8 cellular contexts compared by ENCODE assay signal in genomic region chr1:161069731-161070270, GRCh38. TPM values are rescaled to one million over a fixed set of nuclear protein-coding genes. Genes with fewer than 3 reads are reported as not detected.
A peak's percentile ranks its signal among the peaks of the same experiment; 100 is the strongest.
DNase-seq lines count a peak whose midpoint lies in the region; ATAC-seq lines count a peak whose summit lies in the region.

Gene ARHGAP30, minus strand, starts transcription at chr1:161069891. Its CDS starts 267 bp downstream, at chr1:161069624.

- intact Hi-C loops in head of caudate nucleus (cut with DNase I) = no loop called here

- DNase-seq in CD1c-positive myeloid dendritic cell (ENCODE audit: extremely low spot score) (peak; percentile 86), Karpas-422 (peak; percentile 96), head of caudate nucleus (peak; percentile 7 to 79 (median 46)), amniotic stem cell (lab: John Stamatoyannopoulos, UW) (no peak), NCI-H1694 treated with DMSO at 0.1 percent for 48 hours (lab: John Stamatoyannopoulos, UW) (no peak)
- peak; percentile 81 to 82 for DNase-seq in stimulated activated CD4-positive, alpha-beta T cell treated with anti-CD3 and anti-CD28 coated beads, Interleukin-15, amount 100 ng/mL, for 48 hours (ENCODE audit: low read depth in 2 of 2)

- H4K20me1 ChIP-seq in Karpas-422 (ENCODE audit: insufficient read depth, low read depth, low read length) = no peaks in the 10 kb centered on the region; the same call in 1 of the 2 replicates

- ATAC-seq in GM21423 (IDR thresholded peaks at IDR 0.05; ENCODE audit: unreplicated experiment) = peak; percentile 80

- H3K79me2 ChIP-seq in Karpas-422 (ENCODE audit: low read length) = peaks cover 48% of the 10 kb centered on the region

- H3K27ac ChIP-seq in Karpas-422 (ENCODE audit: low read length) = peak within 1 kb of the TSS; percentile 94

- peak within 1 kb of the TSS; percentile 98 for H3K4me2 ChIP-seq in Karpas-422 (ENCODE audit: low read depth, low read length, poor library complexity, severe bottlenecking)

- peaks cover 6% of the 10 kb centered on the region; the same call in 1 of the 2 replicates for H3K36me3 ChIP-seq in Karpas-422 (ENCODE audit: insufficient read depth, low read length)

- H3K4me3 ChIP-seq in Karpas-422 (ENCODE audit: low read length) = peak within 1 kb of the TSS; percentile 97

- H3K4me1 ChIP-seq in Karpas-422 (ENCODE audit: low read length) = peaks cover 30% of the 10 kb centered on the region

- peak within 1 kb of the TSS; percentile 99 for H3K9ac ChIP-seq in Karpas-422 (ENCODE audit: low read length)

- POLR2A ChIA-PET in activated CD8-positive, alpha-beta memory T cell treated with anti-CD3 and anti-CD28 coated beads for 36 hours (lab: Charles Lee) = interaction anchor here (0.6 to 3.9 kb wide), 11 partner anchors 9 to 63 kb away, joined by 3 to 45 read pairs (median 4); partner anchors contain the start of genes F11R, KLHDC9, NIT1 and PFDN2

- H3K27me3 ChIP-seq in Karpas-422 (ENCODE audit: low read length) = no peaks in the 10 kb centered on the region

- no peaks in the 10 kb centered on the region for H3K9me3 ChIP-seq in Karpas-422 (ENCODE audit: low read length)

- H2AFZ ChIP-seq in Karpas-422 (ENCODE audit: low read length) = peak within 1 kb of the TSS; percentile 87; the same call in 1 of the 2 replicates

- H3K9me2 ChIP-seq in Karpas-422 (replicated peaks; ENCODE audit: insufficient read depth, low read length) = no peaks in the 10 kb centered on the region

- CTCF ChIA-PET in activated CD8-positive, alpha-beta memory T cell treated with anti-CD3 and anti-CD28 coated beads for 36 hours (lab: Charles Lee) = interaction anchor here (0.9 to 5.3 kb wide), 10 partner anchors 9 to 64 kb away, joined by 3 to 42 read pairs (median 6); partner anchors contain the start of genes KLHDC9, NIT1, PFDN2 and USF1

RNA-seq across cellular contexts. Expression of gene ARHGAP30, which starts in this region (rescaled TPM):
- total RNA-seq in Karpas-422 (2014; rRNA removed; shearing (Covaris generic); ENCODE audit: low replicate concordance) = 36.5 and 59.6 TPM in 2 replicates
- 100 to 1,000 TPM; 149 TPM for total RNA-seq in activated CD8-positive, alpha-beta memory T cell treated with anti-CD3 and anti-CD28 coated beads for 36 hours

Comparison
In these comparisons a context has a peak if more than half of its experiments do, and no peak if none do; other contexts are left out.
1. DNase-seq: peak in CD1c-positive myeloid dendritic cell (single experiment), Karpas-422 (single experiment), head of caudate nucleus (42 of 42) and stimulated activated CD4-positive, alpha-beta T cell treated with anti-CD3 and anti-CD28 coated beads, Interleukin-15, amount 100 ng/mL, for 48 hours (2 of 2); none in amniotic stem cell (single experiment) and NCI-H1694 treated with DMSO at 0.1 percent for 48 hours (single experiment).